Comparison of ENCODE assay signal across 1 cellular context in the genomic region with DNA sequence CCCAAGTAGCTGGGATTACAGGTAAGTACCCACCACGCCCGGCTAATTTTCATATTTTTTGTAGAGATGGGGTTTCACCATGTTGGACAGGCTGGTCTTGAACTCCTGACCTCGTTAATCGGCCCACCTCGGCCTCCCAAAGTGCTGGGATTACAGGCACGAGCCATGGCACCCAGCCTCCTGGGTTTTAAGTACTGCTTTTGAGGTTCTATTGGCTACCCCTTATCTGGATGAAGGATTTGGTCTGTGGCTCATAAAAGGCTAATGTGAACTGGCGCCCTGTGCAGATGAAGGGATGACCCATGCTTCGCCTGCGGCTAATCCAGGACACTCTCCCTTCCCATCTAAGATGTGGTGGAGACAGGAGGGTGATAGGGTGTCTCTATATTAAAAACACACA. TPM values are rescaled to one million over a fixed set of nuclear protein-coding genes. Genes with fewer than 3 reads are reported as not detected.
"Had no signal": no experiment of that assay in that cellular context is flagged by ENCODE, and none has a peak within 500 bp of the region (broad histone marks: within the 10 kb centered on the region; RNA-seq: fewer than 3 reads in every experiment).

No MANE protein-coding gene starts in this region.

RNA-seq across cellular contexts. Expression of gene CLEC18C, which starts 25.6 kb away (rescaled TPM):
- total RNA-seq: SK-MEL-5 had no signal
